In the genomic region with DNA sequence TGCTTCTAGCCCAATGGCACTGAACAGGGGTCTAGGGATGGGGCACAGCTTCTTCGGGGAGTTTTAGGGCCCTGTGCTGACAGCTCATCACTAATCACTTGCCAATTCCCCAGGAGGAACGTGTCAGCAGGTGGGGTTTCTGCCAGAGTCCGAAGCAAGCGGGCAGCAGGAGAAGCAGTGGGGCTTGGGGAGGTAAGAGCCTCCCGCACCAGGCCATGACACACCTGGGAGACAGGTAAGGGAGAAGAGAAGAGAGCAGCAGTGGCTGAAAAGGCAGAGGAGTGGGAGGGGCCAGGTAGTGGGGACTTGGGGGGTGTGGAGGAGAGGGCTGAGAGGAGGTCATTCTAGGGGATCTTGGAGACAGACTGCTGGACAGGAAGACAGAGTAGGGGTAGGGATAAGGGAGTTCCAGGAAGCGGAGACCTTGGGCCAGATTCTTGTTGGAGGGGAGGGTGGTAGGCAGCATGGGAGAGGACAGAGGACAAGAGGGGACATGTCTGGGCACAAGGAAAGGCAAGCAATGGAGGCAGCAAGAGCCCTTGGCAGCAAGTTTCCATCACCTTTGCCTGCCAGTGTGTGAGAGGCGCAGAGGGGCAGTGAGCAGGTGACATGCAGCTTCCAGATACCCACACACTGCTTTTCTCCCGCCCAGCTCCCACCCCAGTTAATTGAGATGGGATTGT, we compare ENCODE assay signal across 1 cellular context.
TF ChIP-seq lines count a peak whose summit lies in the region.

No MANE protein-coding gene starts in this region.

TF ChIP-seq in H1, 55 proteins besides CTCF, POLR2A, EP300 and RAD21:
- TF ChIP-seq NANOG (IDR thresholded peaks at IDR 0.05; ENCODE audit: insufficient read depth, low read depth, low read length, poor library complexity, severe bottlenecking) (no peak), TCF12 (IDR thresholded peaks at IDR 0.05; ENCODE audit: low read depth, low read length) (no peak), CHD1 (IDR thresholded peaks at IDR 0.05; ENCODE audit: low read depth, low read length) (no peak), PHF8 (conservative IDR thresholded peaks at IDR 0.05; ENCODE audit: low read depth, low read length) (no peak), SP2 (IDR thresholded peaks at IDR 0.05; ENCODE audit: low read length) (no peak), RFX5 (IDR thresholded peaks at IDR 0.05; ENCODE audit: borderline replicate concordance, low read depth, low read length) (no peak), KDM4A (IDR thresholded peaks at IDR 0.05; ENCODE audit: low read depth, low read length, severe bottlenecking) (no peak), YY1 (IDR thresholded peaks at IDR 0.05; ENCODE audit: low read depth, low read length) (no peak)
